ENCODE assay signal across 8 cellular contexts in the genomic region with DNA sequence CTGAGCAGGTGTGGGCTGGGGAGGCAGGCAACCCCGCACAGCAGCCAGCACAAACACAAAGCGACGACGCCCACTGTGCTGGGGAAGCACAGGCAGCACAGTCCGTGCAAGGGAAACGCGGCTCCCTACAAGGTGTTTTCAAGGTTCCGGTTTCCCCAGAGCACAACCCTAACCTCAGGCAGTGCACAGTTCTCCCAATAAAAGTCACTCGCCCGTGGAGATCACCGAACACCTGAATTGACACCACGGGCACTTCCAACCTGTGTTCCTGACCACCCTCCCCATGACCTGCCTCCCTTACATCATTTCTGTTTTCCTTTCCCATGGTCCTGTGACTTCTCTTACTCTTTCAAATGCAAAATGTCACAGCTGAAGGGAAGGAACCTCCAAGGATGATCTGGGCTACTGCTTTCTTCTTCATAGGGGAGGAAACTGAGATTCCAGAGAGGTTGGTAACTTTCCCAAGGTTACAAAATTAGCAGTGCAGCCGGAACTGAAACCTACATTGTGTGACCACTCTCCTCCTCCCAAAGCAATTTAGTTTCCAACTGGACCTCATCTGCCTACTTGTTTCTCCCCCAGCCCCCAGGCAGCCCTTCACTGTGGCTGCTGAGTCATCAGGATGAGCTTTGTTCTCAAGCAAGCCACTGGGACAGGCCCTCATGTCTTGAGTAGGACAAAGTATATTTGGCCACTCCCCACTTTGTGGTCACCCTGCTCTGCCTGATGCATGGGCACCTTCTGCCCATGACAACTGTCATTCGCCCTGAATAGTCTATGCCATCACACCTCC.
DNase-seq lines count a peak whose midpoint lies in the region; ATAC-seq and TF ChIP-seq lines count a peak whose summit lies in the region.

No MANE protein-coding gene starts in this region.

- peaks cover 0 to 3% (median 0%) of the 10 kb centered on the region in 4 donors for H3K36me3 ChIP-seq in liver (ENCODE audit: control insufficient read depth in 4 of 4, insufficient read depth in 3 of 4, low read depth in 1 of 4, low read length in 3 of 4)

- H3K9me3 Mint-ChIP-seq in activated T-helper 1 cell treated with anti-CD3 and anti-CD28 coated beads, Interleukin-12 subunit alpha, Interleukin-12 subunit beta, Interleukin-2, Interleukin-4 antibody, amounts not matched to agents 30 ng/mL and 10 ng/mL and 1 ng/mL, durations not matched to agents 14 hours and 24 hours and 36 hours = no peaks in the 10 kb centered on the region
- no peaks in the 10 kb centered on the region for H3K9me3 Mint-ChIP-seq in activated naive CD4-positive, alpha-beta T cell treated with anti-CD3 and anti-CD28 coated beads, Interleukin-2, amount 10 ng/mL, durations not matched to agents 7 days and 5 days

- no peaks in the 10 kb centered on the region for H3K9me3 ChIP-seq in liver (ENCODE audit: control insufficient read depth in 4 of 4, low read length in 3 of 4)

- H3K4me1 ChIP-seq in liver (ENCODE audit: control insufficient read depth in 4 of 4, insufficient read depth in 4 of 4, low read length in 3 of 4) = peaks cover 0 to 8% (median 2%) of the 10 kb centered on the region in 4 donors

- H3K4me1 Mint-ChIP-seq in activated T-helper 1 cell treated with anti-CD3 and anti-CD28 coated beads, Interleukin-12 subunit alpha, Interleukin-12 subunit beta, Interleukin-2, Interleukin-4 antibody, amounts not matched to agents 30 ng/mL and 10 ng/mL and 1 ng/mL, durations not matched to agents 14 hours and 24 hours and 36 hours (ENCODE audit: low read depth) = peaks cover 55% of the 10 kb centered on the region
- peaks cover 25% of the 10 kb centered on the region for H3K4me1 Mint-ChIP-seq in activated naive CD4-positive, alpha-beta T cell treated with anti-CD3 and anti-CD28 coated beads, Interleukin-2, amount 10 ng/mL, durations not matched to agents 7 days and 5 days

- H3K27me3 ChIP-seq in liver (ENCODE audit: control insufficient read depth in 4 of 4, insufficient read depth in 4 of 4, low read length in 3 of 4) = no peaks in the 10 kb centered on the region

- no peak for DNase-seq in activated T-helper 1 cell treated with anti-CD3 and anti-CD28 coated beads, Interleukin-12 subunit alpha, Interleukin-12 subunit beta, Interleukin-2, Interleukin-4 antibody, amounts not matched to agents 30 ng/mL and 10 ng/mL and 1 ng/mL, durations not matched to agents 14 hours and 24 hours and 36 hours (ENCODE audit: low spot score)
- DNase-seq in ecto neural progenitor cell (ENCODE audit: low spot score) (no peak), HT-29 (ENCODE audit: low spot score) (no peak), SK-N-DZ (ENCODE audit: low spot score) (no peak)
- no peak for DNase-seq in activated naive CD4-positive, alpha-beta T cell treated with anti-CD3 and anti-CD28 coated beads, Interleukin-2, amount 10 ng/mL, durations not matched to agents 7 days and 5 days

- H3K27ac Mint-ChIP-seq in activated T-helper 1 cell treated with anti-CD3 and anti-CD28 coated beads, Interleukin-12 subunit alpha, Interleukin-12 subunit beta, Interleukin-2, Interleukin-4 antibody, amounts not matched to agents 30 ng/mL and 10 ng/mL and 1 ng/mL, durations not matched to agents 14 hours and 24 hours and 36 hours = peak overlapping the region; percentile 44
- H3K27ac Mint-ChIP-seq in activated naive CD4-positive, alpha-beta T cell treated with anti-CD3 and anti-CD28 coated beads, Interleukin-2, amount 10 ng/mL, durations not matched to agents 7 days and 5 days = no peak overlapping the region

- peaks cover 34% of the 10 kb centered on the region for H3K36me3 Mint-ChIP-seq in activated T-helper 1 cell treated with anti-CD3 and anti-CD28 coated beads, Interleukin-12 subunit alpha, Interleukin-12 subunit beta, Interleukin-2, Interleukin-4 antibody, amounts not matched to agents 30 ng/mL and 10 ng/mL and 1 ng/mL, durations not matched to agents 14 hours and 24 hours and 36 hours (ENCODE audit: low read depth)
- H3K36me3 Mint-ChIP-seq in activated naive CD4-positive, alpha-beta T cell treated with anti-CD3 and anti-CD28 coated beads, Interleukin-2, amount 10 ng/mL, durations not matched to agents 7 days and 5 days = peaks cover 29% of the 10 kb centered on the region

- CTCF ChIA-PET in activated naive CD4-positive, alpha-beta T cell treated with anti-CD3 and anti-CD28 coated beads, Interleukin-2, amount 10 ng/mL, durations not matched to agents 7 days and 5 days (lab: Charles Lee) = no interaction called here

- H3K9ac ChIP-seq in liver (ENCODE audit: low read depth in 1 of 2, low read length in 2 of 2) = no peak overlapping the region

- WGBS in liver = 84% methylated on average over 14 of the region's 14 CpGs

- peak; percentile 55 for ATAC-seq in GM18870 (IDR thresholded peaks at IDR 0.05; ENCODE audit: unreplicated experiment)
- ATAC-seq in HG03159 (IDR thresholded peaks at IDR 0.05; ENCODE audit: unreplicated experiment) = peak; percentile 44

- TF ChIP-seq RAD21 in liver (IDR thresholded peaks at IDR 0.05) = no peak

- TF ChIP-seq CTCF in liver (IDR thresholded peaks at IDR 0.05; ENCODE audit: low read depth, low read length, missing input control) = no peak

- H3K4me3 ChIP-seq in liver (ENCODE audit: low read depth in 1 of 3, low read length in 3 of 3) = no peak overlapping the region

- H3K27ac ChIP-seq in liver (ENCODE audit: low read depth in 1 of 2, low read length in 2 of 2) = peak overlapping the region; percentile 25 to 31

- H3K4me3 Mint-ChIP-seq in activated T-helper 1 cell treated with anti-CD3 and anti-CD28 coated beads, Interleukin-12 subunit alpha, Interleukin-12 subunit beta, Interleukin-2, Interleukin-4 antibody, amounts not matched to agents 30 ng/mL and 10 ng/mL and 1 ng/mL, durations not matched to agents 14 hours and 24 hours and 36 hours = no peak overlapping the region
- H3K4me3 Mint-ChIP-seq in activated naive CD4-positive, alpha-beta T cell treated with anti-CD3 and anti-CD28 coated beads, Interleukin-2, amount 10 ng/mL, durations not matched to agents 7 days and 5 days = no peak overlapping the region

- H3K27me3 Mint-ChIP-seq in activated T-helper 1 cell treated with anti-CD3 and anti-CD28 coated beads, Interleukin-12 subunit alpha, Interleukin-12 subunit beta, Interleukin-2, Interleukin-4 antibody, amounts not matched to agents 30 ng/mL and 10 ng/mL and 1 ng/mL, durations not matched to agents 14 hours and 24 hours and 36 hours (ENCODE audit: insufficient read depth) = no peaks in the 10 kb centered on the region
- no peaks in the 10 kb centered on the region for H3K27me3 Mint-ChIP-seq in activated naive CD4-positive, alpha-beta T cell treated with anti-CD3 and anti-CD28 coated beads, Interleukin-2, amount 10 ng/mL, durations not matched to agents 7 days and 5 days

- intact Hi-C loops in activated T-helper 1 cell treated with anti-CD3 and anti-CD28 coated beads, Interleukin-12 subunit alpha, Interleukin-12 subunit beta, Interleukin-2, Interleukin-4 antibody, amounts not matched to agents 30 ng/mL and 10 ng/mL and 1 ng/mL, durations not matched to agents 14 hours and 24 hours and 36 hours (cut with micrococcal nuclease) = loop anchor here (2.0 to 5.0 kb wide), 2 partner anchors 15 to 34 kb away; no protein-coding TSS in a partner anchor

TF ChIP-seq in liver, 16 proteins besides CTCF, POLR2A, EP300 and RAD21:
- TF ChIP-seq SP1 (IDR thresholded peaks at IDR 0.05) (no peak), GABPA (IDR thresholded peaks at IDR 0.05 in 1 of 2, conservative IDR thresholded peaks at IDR 0.05 in 1 of 2) (no peak), HNF4G (IDR thresholded peaks at IDR 0.05) (no peak), HNF4A (conservative IDR thresholded peaks at IDR 0.05) (no peak), TAF1 (conservative IDR thresholded peaks at IDR 0.05) (no peak)
- TF ChIP-seq, protein P1, sequence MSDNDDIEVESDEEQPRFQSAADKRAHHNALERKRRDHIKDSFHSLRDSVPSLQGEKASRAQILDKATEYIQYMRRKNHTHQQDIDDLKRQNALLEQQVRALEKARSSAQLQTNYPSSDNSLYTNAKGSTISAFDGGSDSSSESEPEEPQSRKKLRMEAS (IDR thresholded peaks at IDR 0.05) = no peak
- TF ChIP-seq, protein P2, sequence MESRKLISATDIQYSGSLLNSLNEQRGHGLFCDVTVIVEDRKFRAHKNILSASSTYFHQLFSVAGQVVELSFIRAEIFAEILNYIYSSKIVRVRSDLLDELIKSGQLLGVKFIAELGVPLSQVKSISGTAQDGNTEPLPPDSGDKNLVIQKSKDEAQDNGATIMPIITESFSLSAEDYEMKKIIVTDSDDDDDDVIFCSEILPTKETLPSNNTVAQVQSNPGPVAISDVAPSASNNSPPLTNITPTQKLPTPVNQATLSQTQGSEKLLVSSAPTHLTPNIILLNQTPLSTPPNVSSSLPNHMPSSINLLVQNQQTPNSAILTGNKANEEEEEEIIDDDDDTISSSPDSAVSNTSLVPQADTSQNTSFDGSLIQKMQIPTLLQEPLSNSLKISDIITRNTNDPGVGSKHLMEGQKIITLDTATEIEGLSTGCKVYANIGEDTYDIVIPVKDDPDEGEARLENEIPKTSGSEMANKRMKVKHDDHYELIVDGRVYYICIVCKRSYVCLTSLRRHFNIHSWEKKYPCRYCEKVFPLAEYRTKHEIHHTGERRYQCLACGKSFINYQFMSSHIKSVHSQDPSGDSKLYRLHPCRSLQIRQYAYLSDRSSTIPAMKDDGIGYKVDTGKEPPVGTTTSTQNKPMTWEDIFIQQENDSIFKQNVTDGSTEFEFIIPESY (IDR thresholded peaks at IDR 0.05) = no peak
TF ChIP-seq in liver: peak in this region for 0.
